Comparison of ENCODE assay signal across 2 cellular contexts in genomic region chr3:141070229-141070628, GRCh38.
TF ChIP-seq lines count a peak whose summit lies in the region.

No MANE protein-coding gene starts in this region.

TF ChIP-seq in GM23338, 12 proteins besides CTCF, POLR2A, EP300 and RAD21:
- TF ChIP-seq POLR2AphosphoS5 (IDR thresholded peaks at IDR 0.05; ENCODE audit: low read depth) (no peak), EZH2 (IDR thresholded peaks at IDR 0.05; ENCODE audit: low read depth, unreplicated experiment) (no peak), ZNF114 (CRISPR knock-in tag; IDR thresholded peaks at IDR 0.05) (no peak), NANOG (IDR thresholded peaks at IDR 0.05; ENCODE audit: borderline replicate concordance) (no peak), ZNF331 (CRISPR knock-in tag; IDR thresholded peaks at IDR 0.05; ENCODE audit: low read depth) (no peak), STAT1 (IDR thresholded peaks at IDR 0.05; ENCODE audit: unreplicated experiment) (no peak), ZNF462 (CRISPR knock-in tag; IDR thresholded peaks at IDR 0.05) (no peak), CREB1 (CRISPR knock-in tag; IDR thresholded peaks at IDR 0.05; ENCODE audit: low read depth) (no peak), REST (IDR thresholded peaks at IDR 0.05; ENCODE audit: unreplicated experiment) (no peak), EZH2phosphoT487 (IDR thresholded peaks at IDR 0.05; ENCODE audit: unreplicated experiment) (no peak), ETS1 (IDR thresholded peaks at IDR 0.05) (no peak), JUNB (IDR thresholded peaks at IDR 0.05; ENCODE audit: unreplicated experiment) (no peak)

TF ChIP-seq in IMR-90, 13 proteins besides CTCF, POLR2A, EP300 and RAD21:
- TF ChIP-seq MAZ (IDR thresholded peaks at IDR 0.05; ENCODE audit: borderline replicate concordance, low read depth, low read length) (no peak), BHLHE40 (IDR thresholded peaks at IDR 0.05; ENCODE audit: low read depth, low read length) (no peak), CEBPB (IDR thresholded peaks at IDR 0.05; ENCODE audit: low read depth, low read length) (peak; percentile 39; the same call in 1 of the 2 replicates), MAFK (IDR thresholded peaks at IDR 0.05; ENCODE audit: low read depth, low read length) (no peak), ELK1 (IDR thresholded peaks at IDR 0.05; ENCODE audit: borderline replicate concordance, low read depth, low read length) (no peak), MXI1 (IDR thresholded peaks at IDR 0.05; ENCODE audit: borderline replicate concordance, low read depth, low read length) (no peak), USF2 (IDR thresholded peaks at IDR 0.05; ENCODE audit: low read depth, low read length) (no peak), CHD1 (IDR thresholded peaks at IDR 0.05; ENCODE audit: low read depth, low read length) (no peak)
